Comparison of ENCODE assay signal across 27 cellular contexts in genomic region chr6:69116658-69117057, GRCh38.
"Had no signal": no experiment of that assay in that cellular context is flagged by ENCODE, and none has a peak within 500 bp of the region (broad histone marks: within the 10 kb centered on the region; RNA-seq: fewer than 3 reads in every experiment).

No MANE protein-coding gene starts in this region.

- H3K36me3 ChIP-seq: ascending aorta, breast epithelium, cardiac muscle cell, colonic mucosa, esophagus squamous epithelium, gastroesophageal sphincter had no signal

- H3K27ac ChIP-seq: ascending aorta, breast epithelium, cardiac muscle cell, colonic mucosa, epithelial cell of prostate, esophagus squamous epithelium, gastroesophageal sphincter had no signal

- ATAC-seq: activated CD4-positive, alpha-beta T cell treated with anti-CD3 and anti-CD28 coated beads for 36 hours; activated naive CD4-positive, alpha-beta T cell treated with anti-CD3 and anti-CD28 coated beads, Interleukin-2, amount 50 U/mL, for 72 hours; activated T-cell treated with anti-CD3 and anti-CD28 coated beads, Interleukin-2, amount 50 U/mL, for 72 hours; gastroesophageal sphincter had no signal

- H3K9me3 ChIP-seq: ascending aorta, breast epithelium, colonic mucosa, esophagus squamous epithelium, gastroesophageal sphincter had no signal

- H3K4me1 ChIP-seq: ascending aorta, breast epithelium, colonic mucosa, esophagus squamous epithelium, gastroesophageal sphincter had no signal

- H3K27me3 ChIP-seq: ascending aorta, breast epithelium, cardiac muscle cell, colonic mucosa, esophagus squamous epithelium, gastroesophageal sphincter had no signal

- H3K4me3 ChIP-seq: ascending aorta, breast epithelium, cardiac muscle cell, colonic mucosa, esophagus squamous epithelium, gastroesophageal sphincter had no signal

- DNase-seq: activated CD4-positive, alpha-beta memory T cell treated with anti-CD3 and anti-CD28 coated beads, Interleukin-2, amount 10 ng/mL, durations not matched to agents 7 days and 5 days; activated CD4-positive, alpha-beta T cell treated with anti-CD3 and anti-CD28 coated beads for 36 hours; activated CD4-positive, alpha-beta T cell treated with anti-CD3 and anti-CD28 coated beads, Interleukin-2, amount 10 ng/mL, durations not matched to agents 24 days and 14 days; activated CD4-positive, alpha-beta T cell treated with anti-CD3 and anti-CD28 coated beads, Interleukin-2, amount 50 U/mL, for 4 hours; activated CD4-positive, CD25-positive, alpha-beta regulatory T cell; activated CD4-positive, CD25-positive, alpha-beta regulatory T cell treated with anti-CD3 and anti-CD28 coated beads, Interleukin-2, amount 50 U/mL, for 72 hours; activated CD8-positive, alpha-beta memory T cell treated with anti-CD3 and anti-CD28 coated beads, Interleukin-2, amount 50 U/mL, for 48 hours; activated gamma-delta T cell; activated naive CD4-positive, alpha-beta T cell; activated naive CD4-positive, alpha-beta T cell treated with anti-CD3 and anti-CD28 coated beads, Interleukin-2, amount 10 ng/mL, durations not matched to agents 7 days and 5 days; activated naive CD8-positive, alpha-beta T cell treated with anti-CD3 and anti-CD28 coated beads, Interleukin-2, amount 10 ng/mL, durations not matched to agents 7 days and 5 days; activated T-cell treated with anti-CD3 and anti-CD28 coated beads for 4 hours; activated T-cell treated with anti-CD3 and anti-CD28 coated beads, Interleukin-2, amount 50 U/mL, for 24 hours; activated T-cell treated with anti-CD3 and anti-CD28 coated beads, Interleukin-2, amount 50 U/mL, for 72 hours; central memory CD4-positive, alpha-beta T cell; cerebellar nuclear complex; colonic mucosa; effector CD8-positive, alpha-beta T cell; esophagus squamous epithelium; foreskin melanocyte; T-helper 2 cell had no signal
